In the genomic region with DNA sequence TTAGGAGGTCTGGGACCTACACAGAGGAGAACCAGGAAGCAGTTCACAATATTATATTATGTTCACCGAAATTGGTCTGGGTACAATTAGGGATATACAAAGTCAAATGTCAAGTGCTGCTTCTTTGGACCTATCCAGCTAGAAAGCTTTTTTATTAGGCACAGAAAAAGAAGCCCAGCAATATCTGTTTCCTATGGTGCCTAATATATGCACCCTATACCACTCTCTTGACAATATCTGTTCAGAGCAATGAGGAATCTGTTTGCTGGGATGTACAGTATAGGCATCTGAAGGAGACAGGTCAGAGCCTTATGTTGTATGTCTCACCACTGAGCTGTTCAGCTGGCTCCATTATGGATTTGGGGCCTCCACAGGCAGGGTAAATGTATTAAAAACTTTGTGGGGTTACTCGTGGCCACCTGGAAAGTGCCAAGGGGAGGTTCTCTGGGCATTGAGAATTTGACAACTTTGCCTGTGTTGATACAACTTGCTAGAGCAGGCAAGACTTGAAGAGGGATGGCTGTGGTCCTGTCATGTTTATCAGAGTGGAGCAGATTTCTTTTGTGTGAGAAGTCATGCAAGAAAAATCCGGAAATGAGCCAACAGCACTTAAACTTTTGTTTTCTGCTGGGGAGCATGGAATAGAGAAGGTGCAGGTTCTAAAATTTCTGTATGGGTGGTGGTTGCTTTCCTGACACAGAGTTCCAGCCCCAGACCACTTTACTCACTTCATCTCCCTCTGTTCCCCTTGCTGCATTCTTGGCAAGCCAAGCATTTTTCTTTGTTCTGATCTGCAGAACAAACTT, we compare ENCODE assay signal across 8 cellular contexts. TPM values are rescaled to one million over a fixed set of nuclear protein-coding genes. Genes with fewer than 3 reads are reported as not detected.
A peak's percentile ranks its signal among the peaks of the same experiment; 100 is the strongest.
DNase-seq lines count a peak whose midpoint lies in the region; ATAC-seq and TF ChIP-seq lines count a peak whose summit lies in the region.

No MANE protein-coding gene starts in this region.

- H3K27me3 Mint-ChIP-seq in activated T-cell treated with anti-CD3 and anti-CD28 coated beads, Interleukin-2, amount 50 U/mL, for 24 hours, result no peaks in the 10 kb centered on the region
- no peaks in the 10 kb centered on the region for H3K27me3 Mint-ChIP-seq in stimulated activated naive B cell treated with anti-CD40 and anti-IgM and Interleukin-4, amounts not matched to agents 10 μg/mL and 1 μg/mL and 100 μg/mL, for 72 hours

- H3K27ac ChIP-seq in SU-DHL-6 (ENCODE audit: low read depth, low read length), result no peak overlapping the region

- peak; percentile 18 to 35 for ATAC-seq in stimulated activated naive B cell treated with anti-CD40 and anti-IgM and Interleukin-4, amounts not matched to agents 10 μg/mL and 1 μg/mL and 100 μg/mL, for 72 hours (replicated peaks)

- TF ChIP-seq CTCF in SU-DHL-6 (IDR thresholded peaks at IDR 0.05; ENCODE audit: insufficient read depth, low read length, poor library complexity, severe bottlenecking), result no peak
- no peak for TF ChIP-seq CTCF in fibroblast of villous mesenchyme (IDR thresholded peaks at IDR 0.05; ENCODE audit: insufficient read depth, low read depth, low read length)

- peak overlapping the region; percentile 90 for H3K27ac Mint-ChIP-seq in activated T-cell treated with anti-CD3 and anti-CD28 coated beads, Interleukin-2, amount 50 U/mL, for 24 hours
- H3K27ac Mint-ChIP-seq in stimulated activated naive B cell treated with anti-CD40 and anti-IgM and Interleukin-4, amounts not matched to agents 10 μg/mL and 1 μg/mL and 100 μg/mL, for 72 hours, result peak overlapping the region; percentile 59

- no peaks in the 10 kb centered on the region for H3K9me3 Mint-ChIP-seq in activated T-cell treated with anti-CD3 and anti-CD28 coated beads, Interleukin-2, amount 50 U/mL, for 24 hours
- no peaks in the 10 kb centered on the region for H3K9me3 Mint-ChIP-seq in stimulated activated naive B cell treated with anti-CD40 and anti-IgM and Interleukin-4, amounts not matched to agents 10 μg/mL and 1 μg/mL and 100 μg/mL, for 72 hours

- no peak overlapping the region for H2AFZ ChIP-seq in SU-DHL-6 (ENCODE audit: low read depth, low read length, severe bottlenecking)

- H3K9me2 ChIP-seq in SU-DHL-6 (replicated peaks; ENCODE audit: insufficient read depth, low read length), result no peaks in the 10 kb centered on the region

- peaks cover 11% of the 10 kb centered on the region for H3K36me3 Mint-ChIP-seq in activated T-cell treated with anti-CD3 and anti-CD28 coated beads, Interleukin-2, amount 50 U/mL, for 24 hours (ENCODE audit: low read depth)
- H3K36me3 Mint-ChIP-seq in stimulated activated naive B cell treated with anti-CD40 and anti-IgM and Interleukin-4, amounts not matched to agents 10 μg/mL and 1 μg/mL and 100 μg/mL, for 72 hours, result peaks cover 6 to 10% of the 10 kb centered on the region in 2 donors

- DNase-seq in activated T-cell treated with anti-CD3 and anti-CD28 coated beads, Interleukin-2, amount 50 U/mL, for 24 hours, result peak; percentile 29
- DNase-seq in activated T-cell treated with anti-CD3 and anti-CD28 coated beads, Interleukin-2, amount 50 U/mL, for 48 hours, result no peak
- DNase-seq in fibroblast of villous mesenchyme (ENCODE audit: low read depth), result peak; percentile 61
- no peak for DNase-seq in stimulated activated naive B cell treated with anti-CD40 and anti-IgM and Interleukin-4, amounts not matched to agents 10 μg/mL and 1 μg/mL and 100 μg/mL, for 72 hours
- DNase-seq in foreskin melanocyte, result no peak
- no peak for DNase-seq in DMS 273 treated with DMSO at 0.1 percent for 48 hours (lab: John Stamatoyannopoulos, UW)
- no peak for DNase-seq in amniotic stem cell (lab: John Stamatoyannopoulos, UW)

- H3K9me3 ChIP-seq in SU-DHL-6 (ENCODE audit: insufficient read depth, low read length), result no peaks in the 10 kb centered on the region

- H3K79me2 ChIP-seq in SU-DHL-6 (ENCODE audit: insufficient read depth, low read length), result peaks cover 25% of the 10 kb centered on the region; the same call in 1 of the 2 replicates

- H3K4me3 Mint-ChIP-seq in activated T-cell treated with anti-CD3 and anti-CD28 coated beads, Interleukin-2, amount 50 U/mL, for 24 hours, result peak overlapping the region; percentile 43
- H3K4me3 Mint-ChIP-seq in stimulated activated naive B cell treated with anti-CD40 and anti-IgM and Interleukin-4, amounts not matched to agents 10 μg/mL and 1 μg/mL and 100 μg/mL, for 72 hours, result peak overlapping the region; percentile 14 to 40

- H3K4me1 Mint-ChIP-seq in activated T-cell treated with anti-CD3 and anti-CD28 coated beads, Interleukin-2, amount 50 U/mL, for 24 hours (ENCODE audit: low read depth), result peaks cover 91% of the 10 kb centered on the region
- H3K4me1 Mint-ChIP-seq in stimulated activated naive B cell treated with anti-CD40 and anti-IgM and Interleukin-4, amounts not matched to agents 10 μg/mL and 1 μg/mL and 100 μg/mL, for 72 hours, result peaks cover 55 to 87% of the 10 kb centered on the region in 2 donors

- no peaks in the 10 kb centered on the region for H3K27me3 ChIP-seq in SU-DHL-6 (ENCODE audit: low read length)

- no peaks in the 10 kb centered on the region for H3F3A ChIP-seq in SU-DHL-6 (ENCODE audit: insufficient read depth)

- no peak overlapping the region for H3K9ac ChIP-seq in SU-DHL-6 (ENCODE audit: low read length)

- no peak overlapping the region for H3K4me3 ChIP-seq in SU-DHL-6 (ENCODE audit: insufficient read depth, low read length, poor library complexity, severe bottlenecking)
- H3K4me3 ChIP-seq in fibroblast of villous mesenchyme (ENCODE audit: low read depth, low read length), result no peak overlapping the region

- peak overlapping the region; percentile 20 for H3K4me2 ChIP-seq in SU-DHL-6 (ENCODE audit: low read depth, low read length, poor library complexity, severe bottlenecking)

- H4K20me1 ChIP-seq in SU-DHL-6 (ENCODE audit: low read depth, low read length), result no peaks in the 10 kb centered on the region

- H3K36me3 ChIP-seq in SU-DHL-6 (ENCODE audit: low read length), result no peaks in the 10 kb centered on the region

RNA-seq across cellular contexts. Expression of a gene that starts 10.1 kb away (rescaled TPM):
- 27.4 and 36.7 TPM in 2 replicates for total RNA-seq in fibroblast of villous mesenchyme

RNA-seq across cellular contexts. Expression of a gene that starts 24.8 kb away (rescaled TPM):
- 9.0 and 9.5 TPM in 2 replicates for total RNA-seq in fibroblast of villous mesenchyme

RNA-seq across cellular contexts. Expression of a gene that starts 57.2 kb away (rescaled TPM):
- 7.4 and 8.2 TPM in 2 replicates for total RNA-seq in fibroblast of villous mesenchyme

Comparison
In these comparisons a context has a peak if more than half of its experiments do, and no peak if none do; other contexts are left out.
1. DNase-seq: peak in activated T-cell treated with anti-CD3 and anti-CD28 coated beads, Interleukin-2, amount 50 U/mL, for 24 hours (single experiment) and fibroblast of villous mesenchyme (single experiment); none in activated T-cell treated with anti-CD3 and anti-CD28 coated beads, Interleukin-2, amount 50 U/mL, for 48 hours (0 of 2), stimulated activated naive B cell treated with anti-CD40 and anti-IgM and Interleukin-4, amounts not matched to agents 10 μg/mL and 1 μg/mL and 100 μg/mL, for 72 hours (single experiment), foreskin melanocyte (single experiment), DMS 273 treated with DMSO at 0.1 percent for 48 hours (single experiment) and amniotic stem cell (single experiment).